ENCODE assay signal across 25 cellular contexts in genomic region chr18:63189817-63190216, GRCh38.
"Had no signal": no experiment of that assay in that cellular context is flagged by ENCODE, and none has a peak within 500 bp of the region (broad histone marks: within the 10 kb centered on the region; RNA-seq: fewer than 3 reads in every experiment).

No MANE protein-coding gene starts in this region.

- H3K9me3 Mint-ChIP-seq: activated CD8-positive, alpha-beta T cell treated with anti-CD3 and anti-CD28 coated beads for 36 hours; activated T-cell treated with anti-CD3 and anti-CD28 coated beads, Interleukin-2, amount 50 U/mL, for 24 hours had no signal

- FAIRE-seq: endometrium had no signal

- H3K4me3 ChIP-seq: colonic mucosa, lung, testis, upper lobe of right lung had no signal

- H3K27me3 ChIP-seq: brain microvascular endothelial cell, colonic mucosa, testis, upper lobe of right lung had no signal

- H3K4me3 Mint-ChIP-seq: activated CD8-positive, alpha-beta T cell treated with anti-CD3 and anti-CD28 coated beads for 36 hours; activated T-cell treated with anti-CD3 and anti-CD28 coated beads, Interleukin-2, amount 50 U/mL, for 24 hours had no signal

- H3K27me3 Mint-ChIP-seq: activated CD8-positive, alpha-beta T cell treated with anti-CD3 and anti-CD28 coated beads for 36 hours; activated T-cell treated with anti-CD3 and anti-CD28 coated beads, Interleukin-2, amount 50 U/mL, for 24 hours had no signal

- H3K4me1 ChIP-seq: upper lobe of right lung had no signal

- H3K9me3 ChIP-seq: colonic mucosa, testis, upper lobe of right lung had no signal

- H3K36me3 ChIP-seq: brain microvascular endothelial cell, colonic mucosa, upper lobe of right lung had no signal

- ATAC-seq: activated CD8-positive, alpha-beta T cell treated with anti-CD3 and anti-CD28 coated beads for 36 hours; upper lobe of right lung had no signal

- H3K27ac ChIP-seq: brain microvascular endothelial cell, colonic mucosa, testis, upper lobe of right lung had no signal

- DNase-seq: activated CD4-positive, alpha-beta T cell treated with anti-CD3 and anti-CD28 coated beads for 48 hours; activated CD4-positive, CD25-positive, alpha-beta regulatory T cell; activated CD8-positive, alpha-beta T cell treated with anti-CD3 and anti-CD28 coated beads for 36 hours; activated effector memory CD4-positive, alpha-beta T cell treated with Interleukin-2 at 50 U/mL for 16 hours; activated T-cell treated with anti-CD3 and anti-CD28 coated beads, Interleukin-2, amount 50 U/mL, for 24 hours; aorta; brain microvascular endothelial cell; central memory CD4-positive, alpha-beta T cell; colonic mucosa; erythroblast; foreskin melanocyte; glutamatergic neuron; hypothalamus; islet precursor cell; midbrain; occipital lobe; posterior cingulate gyrus; retina; stimulated activated CD4-positive, alpha-beta T cell treated with anti-CD3 and anti-CD28 coated beads, Interleukin-2, amount 100 ng/mL, for 24 hours; T-helper 1 cell; T1000; testis; upper lobe of right lung had no signal

- H3K27ac Mint-ChIP-seq: activated CD8-positive, alpha-beta T cell treated with anti-CD3 and anti-CD28 coated beads for 36 hours; activated T-cell treated with anti-CD3 and anti-CD28 coated beads, Interleukin-2, amount 50 U/mL, for 24 hours had no signal
